In genomic region chr18:34697233-34697632, GRCh38 we compare ENCODE assay signal across 1 cellular context.
TF ChIP-seq lines count a peak whose summit lies in the region.

No MANE protein-coding gene starts in this region.

TF ChIP-seq in IMR-90, 13 proteins besides CTCF, POLR2A, EP300 and RAD21:
- no peak for TF ChIP-seq FOS (IDR thresholded peaks at IDR 0.05; ENCODE audit: low read depth, low read length)
- TF ChIP-seq RFX5 (IDR thresholded peaks at IDR 0.05; ENCODE audit: low read depth, low read length): no peak
- no peak for TF ChIP-seq MAZ (IDR thresholded peaks at IDR 0.05; ENCODE audit: borderline replicate concordance, low read depth, low read length)
- TF ChIP-seq, protein P1, sequence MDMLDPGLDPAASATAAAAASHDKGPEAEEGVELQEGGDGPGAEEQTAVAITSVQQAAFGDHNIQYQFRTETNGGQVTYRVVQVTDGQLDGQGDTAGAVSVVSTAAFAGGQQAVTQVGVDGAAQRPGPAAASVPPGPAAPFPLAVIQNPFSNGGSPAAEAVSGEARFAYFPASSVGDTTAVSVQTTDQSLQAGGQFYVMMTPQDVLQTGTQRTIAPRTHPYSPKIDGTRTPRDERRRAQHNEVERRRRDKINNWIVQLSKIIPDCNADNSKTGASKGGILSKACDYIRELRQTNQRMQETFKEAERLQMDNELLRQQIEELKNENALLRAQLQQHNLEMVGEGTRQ (IDR thresholded peaks at IDR 0.05; ENCODE audit: low read depth, low read length): no peak
- TF ChIP-seq ELK1 (IDR thresholded peaks at IDR 0.05; ENCODE audit: borderline replicate concordance, low read depth, low read length): no peak
- no peak for TF ChIP-seq CEBPB (IDR thresholded peaks at IDR 0.05; ENCODE audit: low read depth, low read length)
- no peak for TF ChIP-seq CHD1 (IDR thresholded peaks at IDR 0.05; ENCODE audit: low read depth, low read length)
